ENCODE assay signal across 8 cellular contexts in genomic region chr1:61080408-61081134, GRCh38. TPM values are rescaled to one million over a fixed set of nuclear protein-coding genes. Genes with fewer than 3 reads are reported as not detected.
DNase-seq lines count a peak whose midpoint lies in the region; ATAC-seq and TF ChIP-seq lines count a peak whose summit lies in the region.

No MANE protein-coding gene starts in this region.

- H3K4me3 ChIP-seq in Jurkat, Clone E6-1 (ENCODE audit: low read length): peak overlapping the region; percentile 47
- H3K4me3 ChIP-seq in choroid plexus epithelial cell (ENCODE audit: low read depth, low read length) (peak overlapping the region; percentile 42), mucosa of descending colon (no peak overlapping the region)

- no peaks in the 10 kb centered on the region for H3K36me3 ChIP-seq in mucosa of descending colon (ENCODE audit: low read depth)

- H3K36me3 Mint-ChIP-seq in CD14-positive monocyte: peaks cover 3% of the 10 kb centered on the region in 2 donors
- no peaks in the 10 kb centered on the region for H3K36me3 Mint-ChIP-seq in naive thymus-derived CD8-positive, alpha-beta T cell

- intact Hi-C loops in CD14-positive monocyte (cut with micrococcal nuclease) (loop anchor here in 1 of 2 donors (5.0 kb wide), 1 partner anchor 33 kb away; no protein-coding TSS in a partner anchor), mucosa of descending colon (cut with DNase I, micrococcal nuclease) (loop anchor here in 1 of 2 donors (10.0 kb wide), 1 partner anchor 104 kb away; no protein-coding TSS in a partner anchor)

- H3K4me1 Mint-ChIP-seq in CD14-positive monocyte: peaks cover 61% of the 10 kb centered on the region
- peaks cover 31 to 61% (median 58%) of the 10 kb centered on the region in 4 donors for H3K4me1 Mint-ChIP-seq in naive thymus-derived CD8-positive, alpha-beta T cell

- H3K27ac Mint-ChIP-seq in CD14-positive monocyte: peak overlapping the region in 1 of 7 donors; percentile 32
- peak overlapping the region; percentile 65 to 99 (median 95) for H3K27ac Mint-ChIP-seq in naive thymus-derived CD8-positive, alpha-beta T cell

- no peak for DNase-seq in CD14-positive monocyte (ENCODE audit: low spot score)
- DNase-seq in Jurkat, Clone E6-1 (ENCODE audit: low read depth, low spot score): no peak
- DNase-seq in choroid plexus epithelial cell (ENCODE audit: low read depth): no peak
- no peak for DNase-seq in naive thymus-derived CD8-positive, alpha-beta T cell
- no peak for DNase-seq in GM13977 (ENCODE audit: low spot score)
- DNase-seq in mucosa of descending colon: no peak
- no peak for DNase-seq in activated gamma-delta T cell treated with Interleukin-2 at 50 U/mL for 16 hours
- no peak for DNase-seq in stimulated activated naive CD4-positive, alpha-beta T cell (lab: John Stamatoyannopoulos, UW)

- no peaks in the 10 kb centered on the region for H3K9me3 ChIP-seq in mucosa of descending colon

- TF ChIP-seq CTCF in CD14-positive monocyte (IDR thresholded peaks at IDR 0.05) (no peak), choroid plexus epithelial cell (conservative IDR thresholded peaks at IDR 0.05; ENCODE audit: low read depth, low read length) (no peak), GM13977 (IDR thresholded peaks at IDR 0.05; ENCODE audit: extremely low read depth, insufficient read depth, missing control alignments) (no peak), mucosa of descending colon (IDR thresholded peaks at IDR 0.05) (no peak)

- ATAC-seq in naive thymus-derived CD8-positive, alpha-beta T cell: no peak
- no peak for ATAC-seq in mucosa of descending colon

- POLR2A ChIA-PET in naive thymus-derived CD8-positive, alpha-beta T cell (lab: Charles Lee): interaction anchor here (1.9 to 3.2 kb wide), 2 partner anchors 25 to 29 kb away, joined by 5 to 30 read pairs; no protein-coding TSS in a partner anchor

- H3K9me3 Mint-ChIP-seq in CD14-positive monocyte: peaks cover 0 to 3% (median 0%) of the 10 kb centered on the region in 7 donors
- no peaks in the 10 kb centered on the region for H3K9me3 Mint-ChIP-seq in naive thymus-derived CD8-positive, alpha-beta T cell

- peaks cover 30% of the 10 kb centered on the region for H3K4me1 ChIP-seq in mucosa of descending colon (ENCODE audit: low read depth)

- in situ Hi-C loops in GM13977 (cut with MboI; ENCODE audit: low pct_unique_long_range_greater_than_20kb, low sequenced_read_pairs, unreplicated experiment): no loop called here

- peaks cover 7 to 18% (median 10%) of the 10 kb centered on the region in 3 donors for H3K27me3 Mint-ChIP-seq in CD14-positive monocyte (ENCODE audit: low read depth in 3 of 3)
- peaks cover 0 to 13% (median 0%) of the 10 kb centered on the region in 5 donors for H3K27me3 Mint-ChIP-seq in naive thymus-derived CD8-positive, alpha-beta T cell

- H3K4me3 Mint-ChIP-seq in CD14-positive monocyte: peak overlapping the region; percentile 77 to 88
- peak overlapping the region; percentile 79 to 97 (median 90) for H3K4me3 Mint-ChIP-seq in naive thymus-derived CD8-positive, alpha-beta T cell

RNA-seq across cellular contexts. Expression of gene NFIA, which starts 1.8 kb away (rescaled TPM):
- 1 to 10 TPM; 1.4 to 5.3 TPM for polyA plus RNA-seq in CD14-positive monocyte
- 1.8 TPM for polyA plus RNA-seq in Jurkat, Clone E6-1 (2012; ENCODE audit: insufficient read depth, insufficient read length)
- total RNA-seq in naive thymus-derived CD8-positive, alpha-beta T cell: 1 to 10 TPM; 6.3 to 7.1 TPM
- 1 to 10 TPM; 7.4 to 7.8 (median 7.6) TPM for polyA plus RNA-seq in naive thymus-derived CD8-positive, alpha-beta T cell
- total RNA-seq in mucosa of descending colon: 100 to 1,000 TPM in 1 of 3 donors, 10 to 100 TPM in 2; 46.4 to 145 (median 51.1) TPM

Comparison
In these comparisons a context has a peak if more than half of its experiments do, and no peak if none do; other contexts are left out.
1. RNA of gene NFIA, which starts 1.8 kb away (total RNA-seq): 46.4 to 145 TPM in mucosa of descending colon; 6.3 to 7.1 TPM in naive thymus-derived CD8-positive, alpha-beta T cell; every median in the first group is over 4 times any median in the second.